ENCODE assay signal across 13 cellular contexts in the genomic region with DNA sequence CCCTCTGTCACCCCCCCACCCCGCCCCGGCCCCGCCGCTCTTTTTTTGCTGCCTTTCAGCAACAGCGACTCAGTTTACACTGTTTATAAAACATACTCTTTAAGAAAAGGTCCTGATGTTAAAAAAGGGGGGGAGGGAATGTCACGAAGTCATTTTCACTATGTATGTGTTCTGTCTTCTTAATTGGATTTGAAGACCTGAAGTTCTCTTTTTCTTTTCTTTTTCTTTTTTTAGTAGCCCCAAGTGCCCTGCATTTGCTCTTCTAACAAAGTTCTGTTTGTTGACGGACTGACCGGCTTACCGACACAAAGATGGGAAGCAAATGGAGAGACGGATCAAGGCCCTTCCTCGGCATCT. TPM values are rescaled to one million over a fixed set of nuclear protein-coding genes. Genes with fewer than 3 reads are reported as not detected.
A peak's percentile ranks its signal among the peaks of the same experiment; 100 is the strongest.
DNase-seq lines count a peak whose midpoint lies in the region; ATAC-seq, FAIRE-seq and TF ChIP-seq lines count a peak whose summit lies in the region.
"Had no signal": no experiment of that assay in that cellular context is flagged by ENCODE, and none has a peak within 500 bp of the region (broad histone marks: within the 10 kb centered on the region; RNA-seq: fewer than 3 reads in every experiment).

No MANE protein-coding gene starts in this region.

- H3K9me1 ChIP-seq in endothelial cell of umbilical vein (replicated peaks; ENCODE audit: control insufficient read depth, extremely low read depth, insufficient read depth, low read length): no peaks in the 10 kb centered on the region

- H3K36me3 ChIP-seq in SK-N-SH (replicated peaks in 1 of 2; ENCODE audit: control insufficient read depth in 1 of 2, insufficient read depth in 2 of 2, low read length in 1 of 2): no peaks in the 10 kb centered on the region
- H3K36me3 ChIP-seq in NT2/D1 (ENCODE audit: insufficient read depth, insufficient read length, low read length): no peaks in the 10 kb centered on the region
- no peaks in the 10 kb centered on the region for H3K36me3 ChIP-seq in endothelial cell of umbilical vein (ENCODE audit: control insufficient read depth in 2 of 2, extremely low read depth in 1 of 2, insufficient read depth in 2 of 2, low read length in 2 of 2)
- no peaks in the 10 kb centered on the region for H3K36me3 ChIP-seq in rectal smooth muscle tissue (ENCODE audit: control insufficient read depth, insufficient read depth, low read length)

- H3K4me3 ChIP-seq in SK-N-SH (ENCODE audit: low read depth in 2 of 2, low read length in 1 of 2) (no peak overlapping the region), NT2/D1 (ENCODE audit: insufficient read length, low read depth) (no peak overlapping the region), endothelial cell of umbilical vein (replicated peaks in 1 of 3; ENCODE audit: insufficient read depth in 1 of 3, low read depth in 1 of 3, low read length in 3 of 3) (no peak overlapping the region), rectal smooth muscle tissue (ENCODE audit: low read length) (peak overlapping the region; percentile 61), foreskin fibroblast (ENCODE audit: low read depth in 1 of 2, low read length in 2 of 2) (no peak overlapping the region)

- H3K27me3 ChIP-seq in SK-N-SH (ENCODE audit: insufficient read depth) (peaks cover 48% of the 10 kb centered on the region), NT2/D1 (ENCODE audit: insufficient read depth, insufficient read length) (peaks cover 64% of the 10 kb centered on the region), endothelial cell of umbilical vein (ENCODE audit: control insufficient read depth in 2 of 2, insufficient read depth in 2 of 2, low read length in 2 of 2) (peaks cover 33 to 55% of the 10 kb centered on the region in 2 experiments), rectal smooth muscle tissue (ENCODE audit: control insufficient read depth, insufficient read depth, low read length) (peaks cover 23% of the 10 kb centered on the region)

- no peak for TF ChIP-seq EP300 in SK-N-SH (IDR thresholded peaks at IDR 0.05; ENCODE audit: borderline replicate concordance in 1 of 2, low read depth in 1 of 2, low read length in 1 of 2)

- dilution Hi-C loops in endothelial cell of umbilical vein (cut with MboI; ENCODE audit: extremely low pct_ligation_motif_present, low sequenced_read_pairs): no loop called here

- no TSS peak for BruUV-seq in endothelial cell of umbilical vein (replicated peaks; lab: Mats Ljungman, UMichigan)

- ATAC-seq in SK-N-SH treated with all-trans-retinoic acid at 6 μM for 48 hours (no peak), GM19035 (IDR thresholded peaks at IDR 0.05; ENCODE audit: unreplicated experiment) (no peak), GM18502 (IDR thresholded peaks at IDR 0.05; ENCODE audit: poor library complexity, unreplicated experiment) (no peak)

- H3K9me3 ChIP-seq in SK-N-SH: no peaks in the 10 kb centered on the region
- no peaks in the 10 kb centered on the region for H3K9me3 ChIP-seq in NT2/D1 (ENCODE audit: insufficient read depth, low read length)
- no peaks in the 10 kb centered on the region for H3K9me3 ChIP-seq in endothelial cell of umbilical vein (replicated peaks; ENCODE audit: control insufficient read depth, insufficient read depth, low read length)

- no peak for TF ChIP-seq CTCF in SK-N-SH (IDR thresholded peaks at IDR 0.05)
- no peak for TF ChIP-seq CTCF in endothelial cell of umbilical vein (IDR thresholded peaks at IDR 0.05; ENCODE audit: extremely low read depth in 1 of 2, insufficient read depth in 1 of 2, low read depth in 1 of 2, low read length in 2 of 2)
- no peak for TF ChIP-seq CTCF in foreskin fibroblast (IDR thresholded peaks at IDR 0.05; ENCODE audit: low read depth, low read length)

- intact Hi-C loops in endothelial cell of umbilical vein (cut with micrococcal nuclease): no loop called here

- H3K79me2 ChIP-seq in SK-N-SH (ENCODE audit: insufficient read depth): no peaks in the 10 kb centered on the region
- H3K79me2 ChIP-seq in endothelial cell of umbilical vein (ENCODE audit: control insufficient read depth, insufficient read depth, low read length): no peaks in the 10 kb centered on the region
- H3K79me2 ChIP-seq: parathyroid adenoma had no signal

- H2AFZ ChIP-seq in SK-N-SH (ENCODE audit: low read depth) (no peak overlapping the region), endothelial cell of umbilical vein (ENCODE audit: low read depth, low read length) (no peak overlapping the region)
- H2AFZ ChIP-seq: parathyroid adenoma had no signal

- H4K20me1 ChIP-seq in SK-N-SH (ENCODE audit: insufficient read depth) (no peaks in the 10 kb centered on the region), endothelial cell of umbilical vein (replicated peaks; ENCODE audit: control insufficient read depth, extremely low read depth, insufficient read depth, low read length) (no peaks in the 10 kb centered on the region)

- H3K9me2 ChIP-seq in SK-N-SH: no peaks in the 10 kb centered on the region

- TF ChIP-seq RAD21 in SK-N-SH (IDR thresholded peaks at IDR 0.05; ENCODE audit: low read length): no peak

- DNase-seq in SK-N-SH (no peak), NT2/D1 (ENCODE audit: low read depth, low spot score) (no peak), endothelial cell of umbilical vein (ENCODE audit: low read depth, low spot score) (no peak), foreskin fibroblast (no peak)
- DNase-seq: activated gamma-delta T cell, T-helper 9 cell had no signal

- H3K27ac ChIP-seq in SK-N-SH (ENCODE audit: low read depth in 2 of 2, low read length in 1 of 2) (no peak overlapping the region), endothelial cell of umbilical vein (ENCODE audit: insufficient read depth, low read depth, low read length) (no peak overlapping the region), rectal smooth muscle tissue (ENCODE audit: low read depth, low read length) (no peak overlapping the region)
- H3K27ac ChIP-seq: 22Rv1, parathyroid adenoma had no signal

- no peak for TF ChIP-seq POLR2A in endothelial cell of umbilical vein (IDR thresholded peaks at IDR 0.05; ENCODE audit: low read depth, low read length)

- H3K9ac ChIP-seq in SK-N-SH (no peak overlapping the region), NT2/D1 (ENCODE audit: insufficient read length, low read depth) (peak overlapping the region; percentile 21), endothelial cell of umbilical vein (replicated peaks; ENCODE audit: extremely low read depth, insufficient read depth, low read length) (no peak overlapping the region), rectal smooth muscle tissue (ENCODE audit: low read length) (no peak overlapping the region)
- H3K9ac ChIP-seq: parathyroid adenoma had no signal

- H3F3A ChIP-seq in SK-N-SH (replicated peaks; ENCODE audit: insufficient read depth): no peaks in the 10 kb centered on the region

- no peak for FAIRE-seq in endothelial cell of umbilical vein (lab: Jason Lieb, UNC)
- FAIRE-seq: G401.6 had no signal

- POLR2A ChIA-PET in SK-N-SH (lab: Yijun Ruan, JAX) (interaction anchor here (4.5 kb wide), 1 partner anchor 31 kb away, joined by 20 read pairs; a partner anchor contains a TSS), endothelial cell of umbilical vein (lab: Charles Lee) (interaction anchor here (1.3 kb wide), 1 partner anchor 31 kb away, joined by 4 read pairs; a partner anchor contains a TSS)

- H3K4me1 ChIP-seq in SK-N-SH (ENCODE audit: control insufficient read depth in 1 of 2, insufficient read depth in 2 of 2, low read depth in 1 of 2, low read length in 1 of 2) (peaks cover 0 to 30% of the 10 kb centered on the region in 2 experiments; a peak in 1 of 4 replicates), NT2/D1 (ENCODE audit: insufficient read depth, insufficient read length) (no peaks in the 10 kb centered on the region), endothelial cell of umbilical vein (ENCODE audit: control insufficient read depth, extremely low read depth, insufficient read depth, low read length) (peaks cover 22% of the 10 kb centered on the region), rectal smooth muscle tissue (ENCODE audit: control insufficient read depth, insufficient read depth, low read length) (peaks cover 13% of the 10 kb centered on the region)
- H3K4me1 ChIP-seq: parathyroid adenoma had no signal

- CTCF ChIA-PET in SK-N-SH (lab: Yijun Ruan, JAX) (interaction anchor here (0.9 to 3.5 kb wide), 5 partner anchors 10 to 292 kb away, joined by 3 to 12 read pairs (median 3); a partner anchor contains a TSS), endothelial cell of umbilical vein (lab: Charles Lee) (interaction anchor here (1.4 kb wide), 2 partner anchors 10 to 31 kb away, joined by 5 to 8 read pairs; a partner anchor contains a TSS)

- 34% methylated on average over 11 of the region's 11 CpGs for WGBS in SK-N-SH (ENCODE audit: low lambda C conversion rate)

- H3K4me2 ChIP-seq in SK-N-SH (peak overlapping the region; percentile 59), endothelial cell of umbilical vein (ENCODE audit: insufficient read depth, low read length) (peak overlapping the region; percentile 42)

TF ChIP-seq in SK-N-SH, 30 proteins besides CTCF, POLR2A, EP300 and RAD21 (continues in another document):
- no peak for TF ChIP-seq JUND (IDR thresholded peaks at IDR 0.05)

RNA-seq across cellular contexts. Expression of a gene that starts 2.5 kb away (rescaled TPM):
- polyA plus RNA-seq in SK-N-SH (2012; rRNA removed) (0.41 and 0.44 TPM in 2 replicates), endothelial cell of umbilical vein (not detected in 2 replicates)
- polyA plus RNA-seq in SK-N-SH (2012; cell fraction: cytosol; rRNA removed): 0.15 and 0.39 TPM in 2 replicates
- polyA plus RNA-seq in SK-N-SH (2012; cell fraction: nucleus; rRNA removed): 0.43 and 0.94 TPM in 2 replicates
- 0.83 TPM in 1 of 2 replicates, not detected in the other for total RNA-seq in endothelial cell of umbilical vein
- not detected in 2 replicates for polyA plus RNA-seq in endothelial cell of umbilical vein (2011; cell fraction: cytosol; rRNA removed)
- 0.24 and 0.64 TPM in 2 replicates for polyA plus RNA-seq in endothelial cell of umbilical vein (2011; cell fraction: nucleus; rRNA removed)
- polyA plus RNA-seq in endothelial cell of umbilical vein (2012): not detected in 2 replicates
- not detected in 2 replicates for polyA minus RNA-seq in endothelial cell of umbilical vein
- polyA minus RNA-seq in endothelial cell of umbilical vein (2011; cell fraction: cytosol; rRNA and poly(A)+ RNA removed): not detected
- not detected in 2 replicates for polyA minus RNA-seq in endothelial cell of umbilical vein (2011; cell fraction: nucleus; rRNA and poly(A)+ RNA removed)

RNA-seq across cellular contexts. Expression of a gene that starts 31.1 kb away (rescaled TPM):
- polyA plus RNA-seq in SK-N-SH (2012; rRNA removed) (2,440 and 2,716 TPM in 2 replicates), endothelial cell of umbilical vein (890 and 1,035 TPM in 2 replicates)
- polyA plus RNA-seq in SK-N-SH (2012; cell fraction: cytosol; rRNA removed): 3,019 and 3,365 TPM in 2 replicates
- polyA plus RNA-seq in SK-N-SH (2012; cell fraction: nucleus; rRNA removed): 414 and 750 TPM in 2 replicates
- total RNA-seq in endothelial cell of umbilical vein: 676 and 716 TPM in 2 replicates
- polyA plus RNA-seq in endothelial cell of umbilical vein (2011; cell fraction: cytosol; rRNA removed): 1,247 and 1,440 TPM in 2 replicates
- 378 and 499 TPM in 2 replicates for polyA plus RNA-seq in endothelial cell of umbilical vein (2011; cell fraction: nucleus; rRNA removed)
- polyA plus RNA-seq in endothelial cell of umbilical vein (2012): 1,219 and 1,380 TPM in 2 replicates
- 511 and 618 TPM in 2 replicates for polyA minus RNA-seq in endothelial cell of umbilical vein
- 697 TPM for polyA minus RNA-seq in endothelial cell of umbilical vein (2011; cell fraction: cytosol; rRNA and poly(A)+ RNA removed)
- 77.3 and 107 TPM in 2 replicates for polyA minus RNA-seq in endothelial cell of umbilical vein (2011; cell fraction: nucleus; rRNA and poly(A)+ RNA removed)
